Comparison of ENCODE assay signal across 9 cellular contexts in the genomic region with DNA sequence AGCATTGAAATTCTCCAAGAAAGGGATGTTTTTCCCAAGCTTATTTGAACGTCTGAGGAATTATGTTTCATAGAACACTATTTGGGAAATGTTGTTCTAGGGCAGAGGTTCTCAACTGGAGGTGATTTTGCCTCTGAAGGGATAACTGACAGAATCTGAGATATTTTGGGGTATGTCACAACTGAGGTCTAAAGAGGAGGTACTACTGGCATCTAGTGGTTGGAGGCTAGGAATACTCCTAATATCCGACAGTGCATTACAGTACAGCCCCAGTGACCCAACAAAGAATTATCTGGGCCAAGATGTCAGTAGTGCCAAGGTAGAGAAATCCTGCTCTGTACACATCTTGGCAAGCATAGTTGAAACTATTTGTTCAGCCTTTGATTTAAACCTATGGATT. TPM values are rescaled to one million over a fixed set of nuclear protein-coding genes. Genes with fewer than 3 reads are reported as not detected.
DNase-seq lines count a peak whose midpoint lies in the region; ATAC-seq, FAIRE-seq and TF ChIP-seq lines count a peak whose summit lies in the region.
"Had no signal": no experiment of that assay in that cellular context is flagged by ENCODE, and none has a peak within 500 bp of the region (broad histone marks: within the 10 kb centered on the region; RNA-seq: fewer than 3 reads in every experiment).

No MANE protein-coding gene starts in this region.

- DNase-seq in A549 (ENCODE audit: low read depth in 1 of 2, low spot score in 1 of 2) = peak in 1 of 2 experiments; percentile 14
- DNase-seq in choroid plexus epithelial cell (ENCODE audit: low read depth) = peak; percentile 9
- no peak for DNase-seq in C1 segment of cervical spinal cord (lab: John Stamatoyannopoulos, UW)
- no peak for DNase-seq in stimulated activated CD4-positive, alpha-beta T cell treated with anti-CD3 and anti-CD28 coated beads, Interleukin-12 subunit alpha, Interleukin-12 subunit beta, amount 100 ng/mL, for 4 hours
- no peak for DNase-seq in medulla oblongata (ENCODE audit: extremely low spot score)
- DNase-seq in superior temporal gyrus (ENCODE audit: extremely low spot score) = no peak
- DNase-seq: NCI-H1417 treated with DMSO at 0.1 percent for 48 hours had no signal

- TF ChIP-seq RAD21 in A549 (conservative IDR thresholded peaks at IDR 0.05 in 1 of 2, IDR thresholded peaks at IDR 0.05 in 1 of 2) = no peak
- TF ChIP-seq RAD21 in Ishikawa (IDR thresholded peaks at IDR 0.05; ENCODE audit: low read depth) = peak; percentile 45

- H3K4me1 ChIP-seq in A549 = no peaks in the 10 kb centered on the region

- TF ChIP-seq EP300 in A549 (IDR thresholded peaks at IDR 0.05) (no peak), Ishikawa (IDR thresholded peaks at IDR 0.05; ENCODE audit: borderline replicate concordance) (no peak)

- ATAC-seq in A549 (peak; percentile 39 to 71; a peak in 3 of 6 replicates), GM19025 (IDR thresholded peaks at IDR 0.05; ENCODE audit: low read depth, unreplicated experiment) (peak; percentile 77)

- H3K4me3 ChIP-seq in A549 (no peak overlapping the region), choroid plexus epithelial cell (ENCODE audit: low read depth, low read length) (no peak overlapping the region)

- FAIRE-seq in A549 (lab: Jason Lieb, UNC) = no peak

- POLR2A ChIA-PET in A549 (lab: Yijun Ruan, JAX) = no interaction called here

- H3K4me2 ChIP-seq in A549 = no peak overlapping the region

- CTCF ChIA-PET in A549 (lab: Yijun Ruan, JAX) = no interaction called here

- WGBS in A549 (ENCODE audit: missing lambda C conversion rate) = 86% methylated on average over 2 of the region's 2 CpGs

- no peak overlapping the region for H3K27ac ChIP-seq in A549

- TF ChIP-seq CTCF in A549 (IDR thresholded peaks at IDR 0.05) (no peak), choroid plexus epithelial cell (conservative IDR thresholded peaks at IDR 0.05; ENCODE audit: low read depth, low read length) (peak; percentile 41)

- no peak for TF ChIP-seq POLR2A in A549 (IDR thresholded peaks at IDR 0.05; ENCODE audit: low read length)

- H3K9me3 ChIP-seq in A549 = no peaks in the 10 kb centered on the region

TF ChIP-seq in A549, 52 proteins besides CTCF, POLR2A, EP300 and RAD21:
- TF ChIP-seq ESRRA (IDR thresholded peaks at IDR 0.05; ENCODE audit: borderline replicate concordance, low read length) = no peak
- TF ChIP-seq POLR2AphosphoS2 (conservative IDR thresholded peaks at IDR 0.05; ENCODE audit: low read length) = no peak
- TF ChIP-seq NPAS2 (CRISPR knock-in tag; IDR thresholded peaks at IDR 0.05; ENCODE audit: borderline replicate concordance) = no peak
- TF ChIP-seq CEBPB (IDR thresholded peaks at IDR 0.05) = no peak
- TF ChIP-seq ZNF302 (CRISPR knock-in tag; IDR thresholded peaks at IDR 0.05) = no peak
- no peak for TF ChIP-seq RNF2 (IDR thresholded peaks at IDR 0.05; ENCODE audit: borderline replicate concordance, low read depth)
- no peak for TF ChIP-seq SREBF2 (IDR thresholded peaks at IDR 0.05)
- TF ChIP-seq KDM5A (IDR thresholded peaks at IDR 0.05) = no peak
- TF ChIP-seq, protein P1, sequence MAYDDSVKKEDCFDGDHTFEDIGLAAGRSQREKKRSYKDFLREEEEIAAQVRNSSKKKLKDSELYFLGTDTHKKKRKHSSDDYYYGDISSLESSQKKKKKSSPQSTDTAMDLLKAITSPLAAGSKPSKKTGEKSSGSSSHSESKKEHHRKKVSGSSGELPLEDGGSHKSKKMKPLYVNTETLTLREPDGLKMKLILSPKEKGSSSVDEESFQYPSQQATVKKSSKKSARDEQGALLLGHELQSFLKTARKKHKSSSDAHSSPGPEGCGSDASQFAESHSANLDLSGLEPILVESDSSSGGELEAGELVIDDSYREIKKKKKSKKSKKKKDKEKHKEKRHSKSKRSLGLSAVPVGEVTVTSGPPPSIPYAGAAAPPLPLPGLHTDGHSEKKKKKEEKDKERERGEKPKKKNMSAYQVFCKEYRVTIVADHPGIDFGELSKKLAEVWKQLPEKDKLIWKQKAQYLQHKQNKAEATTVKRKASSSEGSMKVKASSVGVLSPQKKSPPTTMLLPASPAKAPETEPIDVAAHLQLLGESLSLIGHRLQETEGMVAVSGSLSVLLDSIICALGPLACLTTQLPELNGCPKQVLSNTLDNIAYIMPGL (CRISPR knock-in tag; IDR thresholded peaks at IDR 0.05; ENCODE audit: borderline replicate concordance) = no peak
- TF ChIP-seq TFCP2L1 (CRISPR knock-in tag; IDR thresholded peaks at IDR 0.05) = no peak
- TF ChIP-seq MAFK (IDR thresholded peaks at IDR 0.05; ENCODE audit: partially characterized antibody) = no peak

TF ChIP-seq in Ishikawa, 13 proteins besides CTCF, POLR2A, EP300 and RAD21:
- TF ChIP-seq TCF12 (IDR thresholded peaks at IDR 0.05; ENCODE audit: low read depth) (no peak), CREB1 (IDR thresholded peaks at IDR 0.05; ENCODE audit: low read depth) (no peak), EGR1 (IDR thresholded peaks at IDR 0.05) (no peak), FOXM1 (IDR thresholded peaks at IDR 0.05; ENCODE audit: borderline replicate concordance, low read depth) (no peak), USF1 (IDR thresholded peaks at IDR 0.05) (no peak), NFIC (IDR thresholded peaks at IDR 0.05) (no peak), ZBTB7A (IDR thresholded peaks at IDR 0.05; ENCODE audit: low read depth) (no peak), TEAD4 (IDR thresholded peaks at IDR 0.05) (no peak), YY1 (IDR thresholded peaks at IDR 0.05; ENCODE audit: low read depth) (no peak), CEBPB (IDR thresholded peaks at IDR 0.05) (no peak), TAF1 (IDR thresholded peaks at IDR 0.05; ENCODE audit: low read depth) (no peak)
- TF ChIP-seq, protein P2, sequence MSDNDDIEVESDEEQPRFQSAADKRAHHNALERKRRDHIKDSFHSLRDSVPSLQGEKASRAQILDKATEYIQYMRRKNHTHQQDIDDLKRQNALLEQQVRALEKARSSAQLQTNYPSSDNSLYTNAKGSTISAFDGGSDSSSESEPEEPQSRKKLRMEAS (IDR thresholded peaks at IDR 0.05) = no peak
- TF ChIP-seq, protein P3, sequence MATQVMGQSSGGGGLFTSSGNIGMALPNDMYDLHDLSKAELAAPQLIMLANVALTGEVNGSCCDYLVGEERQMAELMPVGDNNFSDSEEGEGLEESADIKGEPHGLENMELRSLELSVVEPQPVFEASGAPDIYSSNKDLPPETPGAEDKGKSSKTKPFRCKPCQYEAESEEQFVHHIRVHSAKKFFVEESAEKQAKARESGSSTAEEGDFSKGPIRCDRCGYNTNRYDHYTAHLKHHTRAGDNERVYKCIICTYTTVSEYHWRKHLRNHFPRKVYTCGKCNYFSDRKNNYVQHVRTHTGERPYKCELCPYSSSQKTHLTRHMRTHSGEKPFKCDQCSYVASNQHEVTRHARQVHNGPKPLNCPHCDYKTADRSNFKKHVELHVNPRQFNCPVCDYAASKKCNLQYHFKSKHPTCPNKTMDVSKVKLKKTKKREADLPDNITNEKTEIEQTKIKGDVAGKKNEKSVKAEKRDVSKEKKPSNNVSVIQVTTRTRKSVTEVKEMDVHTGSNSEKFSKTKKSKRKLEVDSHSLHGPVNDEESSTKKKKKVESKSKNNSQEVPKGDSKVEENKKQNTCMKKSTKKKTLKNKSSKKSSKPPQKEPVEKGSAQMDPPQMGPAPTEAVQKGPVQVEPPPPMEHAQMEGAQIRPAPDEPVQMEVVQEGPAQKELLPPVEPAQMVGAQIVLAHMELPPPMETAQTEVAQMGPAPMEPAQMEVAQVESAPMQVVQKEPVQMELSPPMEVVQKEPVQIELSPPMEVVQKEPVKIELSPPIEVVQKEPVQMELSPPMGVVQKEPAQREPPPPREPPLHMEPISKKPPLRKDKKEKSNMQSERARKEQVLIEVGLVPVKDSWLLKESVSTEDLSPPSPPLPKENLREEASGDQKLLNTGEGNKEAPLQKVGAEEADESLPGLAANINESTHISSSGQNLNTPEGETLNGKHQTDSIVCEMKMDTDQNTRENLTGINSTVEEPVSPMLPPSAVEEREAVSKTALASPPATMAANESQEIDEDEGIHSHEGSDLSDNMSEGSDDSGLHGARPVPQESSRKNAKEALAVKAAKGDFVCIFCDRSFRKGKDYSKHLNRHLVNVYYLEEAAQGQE (IDR thresholded peaks at IDR 0.05; ENCODE audit: low read depth) = no peak

RNA-seq across cellular contexts. Expression of gene HSPA4L, which starts 6.4 kb away (rescaled TPM):
- polyA plus RNA-seq in A549 (2011; rRNA removed) (9.2 and 12.1 TPM in 2 replicates), A549 (2017; fragmentation: RNase III; extraction: RNeasy Plus Mini Kit Qiagen cat#74134 plus additional on column Dnase treatment) (10.3 to 14.8 TPM (median 10.9 TPM) in 3 replicates)
- polyA plus RNA-seq in A549 (2012; cell fraction: cytosol; rRNA removed) = 1.9 and 2.2 TPM in 2 replicates
- 3.4 and 3.6 TPM in 2 replicates for polyA plus RNA-seq in A549 (2012; cell fraction: nucleus; rRNA removed)
- polyA minus RNA-seq in A549 (2011; rRNA and poly(A)+ RNA removed) = 11.1 and 12.1 TPM in 2 replicates

RNA-seq across cellular contexts. Expression of gene SLC25A31, which starts 58.3 kb away (rescaled TPM):
- polyA plus RNA-seq in A549 (2011; rRNA removed) (not detected in 2 replicates), A549 (2017; fragmentation: RNase III; extraction: RNeasy Plus Mini Kit Qiagen cat#74134 plus additional on column Dnase treatment) (not detected in 3 replicates)
- polyA plus RNA-seq in A549 (2012; cell fraction: cytosol; rRNA removed) = not detected in 2 replicates
- polyA plus RNA-seq in A549 (2012; cell fraction: nucleus; rRNA removed) = not detected in 2 replicates
- polyA minus RNA-seq in A549 (2011; rRNA and poly(A)+ RNA removed) = not detected in 2 replicates
